Comparison of ENCODE assay signal across 14 cellular contexts in the genomic region with DNA sequence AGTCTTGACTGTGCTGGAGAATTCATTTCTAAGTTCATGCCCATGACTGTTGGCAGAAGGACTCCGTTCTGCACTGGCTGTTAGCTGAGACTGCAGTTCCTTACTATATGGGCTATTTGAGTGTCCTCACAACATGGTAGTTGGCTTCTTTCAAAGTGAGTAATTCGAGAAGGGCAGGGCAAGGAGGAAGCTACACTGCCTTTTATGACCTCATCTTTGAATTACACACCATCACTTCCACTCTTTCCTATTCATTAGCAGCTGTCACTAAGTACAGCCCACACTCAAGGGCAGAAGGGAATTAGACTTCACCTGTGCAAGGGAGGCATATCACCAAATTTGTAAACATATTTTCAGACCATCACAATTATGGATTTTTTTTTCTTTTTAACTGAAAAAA. TPM values are rescaled to one million over a fixed set of nuclear protein-coding genes. Genes with fewer than 3 reads are reported as not detected.
DNase-seq lines count a peak whose midpoint lies in the region; ATAC-seq and TF ChIP-seq lines count a peak whose summit lies in the region.
"Had no signal": no experiment of that assay in that cellular context is flagged by ENCODE, and none has a peak within 500 bp of the region (broad histone marks: within the 10 kb centered on the region; RNA-seq: fewer than 3 reads in every experiment).

No MANE protein-coding gene starts in this region.

- H3K36me3 ChIP-seq in CD8-positive, alpha-beta memory T cell (ENCODE audit: insufficient read depth, low read length): no peaks in the 10 kb centered on the region

- H3K27ac ChIP-seq in CD8-positive, alpha-beta memory T cell (ENCODE audit: low read depth, low read length): no peak overlapping the region

- H3K27me3 ChIP-seq in CD8-positive, alpha-beta memory T cell (ENCODE audit: insufficient read depth, low read length, poor library complexity, severe bottlenecking): no peaks in the 10 kb centered on the region

- no peak overlapping the region for H3K4me3 ChIP-seq in CD8-positive, alpha-beta memory T cell (ENCODE audit: low read length)
- H3K4me3 ChIP-seq: lung had no signal

- H3K27me3 Mint-ChIP-seq in WTC11 (ENCODE audit: low read depth): no peaks in the 10 kb centered on the region; the same call in 1 of the 2 replicates
- H3K27me3 Mint-ChIP-seq in CD8-positive, alpha-beta memory T cell: no peaks in the 10 kb centered on the region

- H3K4me1 Mint-ChIP-seq in WTC11: peaks cover 9% of the 10 kb centered on the region; the same call in 1 of the 2 replicates
- H3K4me1 Mint-ChIP-seq in CD8-positive, alpha-beta memory T cell: peaks cover 22 to 29% (median 27%) of the 10 kb centered on the region in 3 donors

- no peak overlapping the region for H3K4me3 Mint-ChIP-seq in WTC11
- H3K4me3 Mint-ChIP-seq in CD8-positive, alpha-beta memory T cell: no peak overlapping the region
- H3K4me3 Mint-ChIP-seq: activated CD4-positive, alpha-beta T cell treated with anti-CD3 and anti-CD28 coated beads, Interleukin-2, amount 10 ng/mL, durations not matched to agents 7 days and 5 days had no signal

- H3K27ac Mint-ChIP-seq in WTC11: no peak overlapping the region
- H3K27ac Mint-ChIP-seq in CD8-positive, alpha-beta memory T cell: peak overlapping the region in 4 of 8 donors; percentile 9 to 46 (median 34)
- H3K27ac Mint-ChIP-seq: activated CD4-positive, alpha-beta T cell treated with anti-CD3 and anti-CD28 coated beads, Interleukin-2, amount 10 ng/mL, durations not matched to agents 7 days and 5 days had no signal

- peaks cover 8% of the 10 kb centered on the region for H3K9me3 Mint-ChIP-seq in WTC11
- H3K9me3 Mint-ChIP-seq in CD8-positive, alpha-beta memory T cell: no peaks in the 10 kb centered on the region

- no peak for TF ChIP-seq CTCF in WTC11 (IDR thresholded peaks at IDR 0.05)

- H3K9me3 ChIP-seq in CD8-positive, alpha-beta memory T cell (ENCODE audit: low read length): no peaks in the 10 kb centered on the region

- CTCF ChIA-PET in WTC11 (lab: Charles Lee): no interaction called here
- CTCF ChIA-PET in CD8-positive, alpha-beta memory T cell (lab: Charles Lee): no interaction called here

- peak; percentile 30; the same call in 1 of the 2 replicates for ATAC-seq in WTC11

- H3K4me1 ChIP-seq in CD8-positive, alpha-beta memory T cell (ENCODE audit: insufficient read depth, low read length): peaks cover 23% of the 10 kb centered on the region

- H3K36me3 Mint-ChIP-seq in WTC11: no peaks in the 10 kb centered on the region
- H3K36me3 Mint-ChIP-seq in CD8-positive, alpha-beta memory T cell: no peaks in the 10 kb centered on the region

- POLR2A ChIA-PET in WTC11 (lab: Charles Lee): no interaction called here
- POLR2A ChIA-PET in CD8-positive, alpha-beta memory T cell (lab: Charles Lee): no interaction called here

- DNase-seq in NCI-H345 (lab: John Stamatoyannopoulos, UW): peak; percentile 16
- DNase-seq in NCI-H345 treated with DMSO at 0.1 percent for 48 hours (lab: John Stamatoyannopoulos, UW; ENCODE audit: unreplicated experiment): no peak
- peak; percentile 85 for DNase-seq in NCI-H2029 (lab: John Stamatoyannopoulos, UW)
- DNase-seq in WTC11 (ENCODE audit: low spot score): no peak
- peak; percentile 65 for DNase-seq in myocyte (ENCODE audit: low read depth)
- no peak for DNase-seq in CD8-positive, alpha-beta memory T cell
- no peak for DNase-seq in GDM1 (lab: John Stamatoyannopoulos, UW)
- no peak for DNase-seq in stimulated activated CD4-positive, alpha-beta T cell treated with anti-CD3 and anti-CD28 coated beads, Interleukin-4, amount 100 ng/mL, for 1 hour
- DNase-seq: activated CD4-positive, alpha-beta T cell treated with anti-CD3 and anti-CD28 coated beads, Interleukin-2, amount 10 ng/mL, durations not matched to agents 7 days and 5 days; activated gamma-delta T cell treated with Interleukin-2 at 50 U/mL for 16 hours; H7; posterior cingulate gyrus; stimulated activated CD4-positive, alpha-beta T cell treated with anti-CD3 and anti-CD28 coated beads, Interleukin-4, amount 100 ng/mL, for 24 hours had no signal

TF ChIP-seq in WTC11, 78 proteins besides CTCF, POLR2A, EP300 and RAD21:
- TF ChIP-seq, protein P1, sequence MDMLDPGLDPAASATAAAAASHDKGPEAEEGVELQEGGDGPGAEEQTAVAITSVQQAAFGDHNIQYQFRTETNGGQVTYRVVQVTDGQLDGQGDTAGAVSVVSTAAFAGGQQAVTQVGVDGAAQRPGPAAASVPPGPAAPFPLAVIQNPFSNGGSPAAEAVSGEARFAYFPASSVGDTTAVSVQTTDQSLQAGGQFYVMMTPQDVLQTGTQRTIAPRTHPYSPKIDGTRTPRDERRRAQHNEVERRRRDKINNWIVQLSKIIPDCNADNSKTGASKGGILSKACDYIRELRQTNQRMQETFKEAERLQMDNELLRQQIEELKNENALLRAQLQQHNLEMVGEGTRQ (CRISPR knock-in tag; IDR thresholded peaks at IDR 0.05): no peak
- TF ChIP-seq, protein P2, sequence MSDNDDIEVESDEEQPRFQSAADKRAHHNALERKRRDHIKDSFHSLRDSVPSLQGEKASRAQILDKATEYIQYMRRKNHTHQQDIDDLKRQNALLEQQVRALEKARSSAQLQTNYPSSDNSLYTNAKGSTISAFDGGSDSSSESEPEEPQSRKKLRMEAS (CRISPR knock-in tag; IDR thresholded peaks at IDR 0.05): no peak
- TF ChIP-seq ETV6 (CRISPR knock-in tag; IDR thresholded peaks at IDR 0.05) (no peak), ZNF423 (CRISPR knock-in tag; IDR thresholded peaks at IDR 0.05) (no peak), RELA (CRISPR knock-in tag; IDR thresholded peaks at IDR 0.05; ENCODE audit: borderline replicate concordance) (no peak), PRRX2 (CRISPR knock-in tag; IDR thresholded peaks at IDR 0.05) (no peak), NR1H2 (CRISPR knock-in tag; IDR thresholded peaks at IDR 0.05) (no peak), ZNF671 (CRISPR knock-in tag; IDR thresholded peaks at IDR 0.05) (no peak), NFYB (CRISPR knock-in tag; conservative IDR thresholded peaks at IDR 0.05; ENCODE audit: low read depth) (no peak)
- TF ChIP-seq, protein P3, sequence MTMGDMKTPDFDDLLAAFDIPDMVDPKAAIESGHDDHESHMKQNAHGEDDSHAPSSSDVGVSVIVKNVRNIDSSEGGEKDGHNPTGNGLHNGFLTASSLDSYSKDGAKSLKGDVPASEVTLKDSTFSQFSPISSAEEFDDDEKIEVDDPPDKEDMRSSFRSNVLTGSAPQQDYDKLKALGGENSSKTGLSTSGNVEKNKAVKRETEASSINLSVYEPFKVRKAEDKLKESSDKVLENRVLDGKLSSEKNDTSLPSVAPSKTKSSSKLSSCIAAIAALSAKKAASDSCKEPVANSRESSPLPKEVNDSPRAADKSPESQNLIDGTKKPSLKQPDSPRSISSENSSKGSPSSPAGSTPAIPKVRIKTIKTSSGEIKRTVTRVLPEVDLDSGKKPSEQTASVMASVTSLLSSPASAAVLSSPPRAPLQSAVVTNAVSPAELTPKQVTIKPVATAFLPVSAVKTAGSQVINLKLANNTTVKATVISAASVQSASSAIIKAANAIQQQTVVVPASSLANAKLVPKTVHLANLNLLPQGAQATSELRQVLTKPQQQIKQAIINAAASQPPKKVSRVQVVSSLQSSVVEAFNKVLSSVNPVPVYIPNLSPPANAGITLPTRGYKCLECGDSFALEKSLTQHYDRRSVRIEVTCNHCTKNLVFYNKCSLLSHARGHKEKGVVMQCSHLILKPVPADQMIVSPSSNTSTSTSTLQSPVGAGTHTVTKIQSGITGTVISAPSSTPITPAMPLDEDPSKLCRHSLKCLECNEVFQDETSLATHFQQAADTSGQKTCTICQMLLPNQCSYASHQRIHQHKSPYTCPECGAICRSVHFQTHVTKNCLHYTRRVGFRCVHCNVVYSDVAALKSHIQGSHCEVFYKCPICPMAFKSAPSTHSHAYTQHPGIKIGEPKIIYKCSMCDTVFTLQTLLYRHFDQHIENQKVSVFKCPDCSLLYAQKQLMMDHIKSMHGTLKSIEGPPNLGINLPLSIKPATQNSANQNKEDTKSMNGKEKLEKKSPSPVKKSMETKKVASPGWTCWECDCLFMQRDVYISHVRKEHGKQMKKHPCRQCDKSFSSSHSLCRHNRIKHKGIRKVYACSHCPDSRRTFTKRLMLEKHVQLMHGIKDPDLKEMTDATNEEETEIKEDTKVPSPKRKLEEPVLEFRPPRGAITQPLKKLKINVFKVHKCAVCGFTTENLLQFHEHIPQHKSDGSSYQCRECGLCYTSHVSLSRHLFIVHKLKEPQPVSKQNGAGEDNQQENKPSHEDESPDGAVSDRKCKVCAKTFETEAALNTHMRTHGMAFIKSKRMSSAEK (CRISPR knock-in tag; IDR thresholded peaks at IDR 0.05; ENCODE audit: borderline replicate concordance): no peak
- TF ChIP-seq, protein P4, sequence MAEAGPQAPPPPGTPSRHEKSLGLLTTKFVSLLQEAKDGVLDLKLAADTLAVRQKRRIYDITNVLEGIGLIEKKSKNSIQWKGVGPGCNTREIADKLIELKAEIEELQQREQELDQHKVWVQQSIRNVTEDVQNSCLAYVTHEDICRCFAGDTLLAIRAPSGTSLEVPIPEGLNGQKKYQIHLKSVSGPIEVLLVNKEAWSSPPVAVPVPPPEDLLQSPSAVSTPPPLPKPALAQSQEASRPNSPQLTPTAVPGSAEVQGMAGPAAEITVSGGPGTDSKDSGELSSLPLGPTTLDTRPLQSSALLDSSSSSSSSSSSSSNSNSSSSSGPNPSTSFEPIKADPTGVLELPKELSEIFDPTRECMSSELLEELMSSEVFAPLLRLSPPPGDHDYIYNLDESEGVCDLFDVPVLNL (CRISPR knock-in tag; IDR thresholded peaks at IDR 0.05; ENCODE audit: borderline replicate concordance, low read depth): no peak

RNA-seq across cellular contexts. Expression of a gene that starts 55.9 kb away (rescaled TPM):
- total RNA-seq in WTC11 (2021) (4.5 to 8.5 TPM (median 4.7 TPM) in 3 replicates), myocyte (48.5 and 49.8 TPM in 2 replicates)
- 58.8 TPM for polyA plus RNA-seq in myocyte (2012)
- total RNA-seq in CD8-positive, alpha-beta memory T cell: 10 to 100 TPM in 1 of 2 experiments, 1 to 10 TPM in 1; 9.0 to 14.5 TPM
- 1.4 TPM for polyA plus RNA-seq in CD8-positive, alpha-beta memory T cell

Comparison
In these comparisons a context has a peak if more than half of its experiments do, and no peak if none do; other contexts are left out.
1. DNase-seq: peak in NCI-H345 (single experiment), NCI-H2029 (single experiment) and myocyte (single experiment); none in NCI-H345 treated with DMSO at 0.1 percent for 48 hours (single experiment), WTC11 (single experiment), CD8-positive, alpha-beta memory T cell (0 of 5), GDM1 (single experiment) and stimulated activated CD4-positive, alpha-beta T cell treated with anti-CD3 and anti-CD28 coated beads, Interleukin-4, amount 100 ng/mL, for 1 hour (single experiment).